ENCODE assay signal across 25 cellular contexts in genomic region chrX:70254063-70254400, GRCh38. TPM values are rescaled to one million over a fixed set of nuclear protein-coding genes. Genes with fewer than 3 reads are reported as not detected.
DNase-seq lines count a peak whose midpoint lies in the region; ATAC-seq lines count a peak whose summit lies in the region.
"Had no signal": no experiment of that assay in that cellular context is flagged by ENCODE, and none has a peak within 500 bp of the region (broad histone marks: within the 10 kb centered on the region; RNA-seq: fewer than 3 reads in every experiment).

No MANE protein-coding gene starts in this region.

- peaks cover 42% of the 10 kb centered on the region for H3K27me3 Mint-ChIP-seq in activated T-cell treated with anti-CD3 and anti-CD28 coated beads, Interleukin-2, amount 50 U/mL, for 72 hours (ENCODE audit: low read depth)
- no peaks in the 10 kb centered on the region for H3K27me3 Mint-ChIP-seq in activated naive CD8-positive, alpha-beta T cell treated with anti-CD3 and anti-CD28 coated beads, Interleukin-2, amount 50 U/mL, for 24 hours
- H3K27me3 Mint-ChIP-seq: activated B cell treated with CpG ODN at 0.5 μM for 24 hours, memory B cell, naive B cell had no signal

- no peaks in the 10 kb centered on the region for H3K27me3 ChIP-seq in effector memory CD4-positive, alpha-beta T cell (replicated peaks; ENCODE audit: control insufficient read depth, insufficient read depth, low read length, poor library complexity, severe bottlenecking)
- H3K27me3 ChIP-seq in H7 (ENCODE audit: control insufficient read depth, insufficient read depth, low read length): no peaks in the 10 kb centered on the region

- H3K27ac ChIP-seq in effector memory CD4-positive, alpha-beta T cell (ENCODE audit: insufficient read depth, low read length, poor library complexity, severe bottlenecking): no peak overlapping the region
- H3K27ac ChIP-seq: C4-2B, SK-N-MC had no signal

- no peaks in the 10 kb centered on the region for H3K4me1 ChIP-seq in effector memory CD4-positive, alpha-beta T cell (ENCODE audit: control insufficient read depth, insufficient read depth, low read length, poor library complexity, severe bottlenecking)

- peak; percentile 42 to 48 for ATAC-seq in activated T-cell treated with anti-CD3 and anti-CD28 coated beads, Interleukin-2, amount 50 U/mL, for 72 hours (replicated peaks in 1 of 2)
- ATAC-seq in activated naive CD8-positive, alpha-beta T cell treated with anti-CD3 and anti-CD28 coated beads, Interleukin-2, amount 50 U/mL, for 24 hours: peak; percentile 26

- H3K4me3 Mint-ChIP-seq in activated T-cell treated with anti-CD3 and anti-CD28 coated beads, Interleukin-2, amount 50 U/mL, for 72 hours: peak overlapping the region; percentile 38 to 78
- H3K4me3 Mint-ChIP-seq in activated naive CD8-positive, alpha-beta T cell treated with anti-CD3 and anti-CD28 coated beads, Interleukin-2, amount 50 U/mL, for 24 hours: no peak overlapping the region
- H3K4me3 Mint-ChIP-seq: activated B cell treated with CpG ODN at 0.5 μM for 24 hours, memory B cell, naive B cell had no signal

- no peaks in the 10 kb centered on the region for H3K36me3 ChIP-seq in effector memory CD4-positive, alpha-beta T cell (ENCODE audit: control insufficient read depth, insufficient read depth, low read length)
- H3K36me3 ChIP-seq in H7 (replicated peaks; ENCODE audit: control insufficient read depth, insufficient read depth, low read length): no peaks in the 10 kb centered on the region

- peaks cover 1 to 10% of the 10 kb centered on the region in 2 donors for H3K36me3 Mint-ChIP-seq in activated T-cell treated with anti-CD3 and anti-CD28 coated beads, Interleukin-2, amount 50 U/mL, for 72 hours (ENCODE audit: insufficient read depth in 2 of 2)
- H3K36me3 Mint-ChIP-seq in activated naive CD8-positive, alpha-beta T cell treated with anti-CD3 and anti-CD28 coated beads, Interleukin-2, amount 50 U/mL, for 24 hours (ENCODE audit: low read depth): peaks cover 4% of the 10 kb centered on the region

- peaks cover 19% of the 10 kb centered on the region for H3K4me1 Mint-ChIP-seq in activated T-cell treated with anti-CD3 and anti-CD28 coated beads, Interleukin-2, amount 50 U/mL, for 72 hours (ENCODE audit: low read depth)
- peaks cover 27% of the 10 kb centered on the region for H3K4me1 Mint-ChIP-seq in activated naive CD8-positive, alpha-beta T cell treated with anti-CD3 and anti-CD28 coated beads, Interleukin-2, amount 50 U/mL, for 24 hours
- H3K4me1 Mint-ChIP-seq: activated B cell treated with CpG ODN at 0.5 μM for 24 hours, memory B cell, naive B cell had no signal

- H3K4me3 ChIP-seq in effector memory CD4-positive, alpha-beta T cell (ENCODE audit: insufficient read depth, low read depth, low read length, poor library complexity, severe bottlenecking): no peak overlapping the region
- no peak overlapping the region for H3K4me3 ChIP-seq in H7 (ENCODE audit: insufficient read depth, low read depth, low read length)
- H3K4me3 ChIP-seq: SK-N-MC had no signal

- H3K9me3 ChIP-seq in effector memory CD4-positive, alpha-beta T cell (ENCODE audit: control insufficient read depth, low read length): no peaks in the 10 kb centered on the region

- peak overlapping the region; percentile 97 for H3K27ac Mint-ChIP-seq in activated T-cell treated with anti-CD3 and anti-CD28 coated beads, Interleukin-2, amount 50 U/mL, for 72 hours
- H3K27ac Mint-ChIP-seq in activated naive CD8-positive, alpha-beta T cell treated with anti-CD3 and anti-CD28 coated beads, Interleukin-2, amount 50 U/mL, for 24 hours: peak overlapping the region; percentile 88
- H3K27ac Mint-ChIP-seq: activated B cell treated with CpG ODN at 0.5 μM for 24 hours, memory B cell had no signal

- peaks cover 2 to 6% of the 10 kb centered on the region in 2 donors for H3K9me3 Mint-ChIP-seq in activated T-cell treated with anti-CD3 and anti-CD28 coated beads, Interleukin-2, amount 50 U/mL, for 72 hours
- H3K9me3 Mint-ChIP-seq in activated naive CD8-positive, alpha-beta T cell treated with anti-CD3 and anti-CD28 coated beads, Interleukin-2, amount 50 U/mL, for 24 hours: peaks cover 7% of the 10 kb centered on the region
- H3K9me3 Mint-ChIP-seq: activated B cell treated with CpG ODN at 0.5 μM for 24 hours, memory B cell, naive B cell had no signal

- DNase-seq in activated T-cell treated with anti-CD3 and anti-CD28 coated beads, Interleukin-2, amount 50 U/mL, for 72 hours: no peak
- DNase-seq in activated T-cell treated with anti-CD3 and anti-CD28 coated beads for 4 hours (no peak), LoVo (ENCODE audit: low spot score) (peak; percentile 9), renal cortical epithelial cell (ENCODE audit: low read depth) (peak; percentile 23), H7 (no peak)
- DNase-seq in activated naive CD8-positive, alpha-beta T cell treated with anti-CD3 and anti-CD28 coated beads, Interleukin-2, amount 50 U/mL, for 24 hours: no peak
- DNase-seq in stimulated activated CD4-positive, alpha-beta T cell treated with anti-CD3 and anti-CD28 coated beads, Interleukin-12 subunit alpha, Interleukin-12 subunit beta, amount 100 ng/mL, for 4 hours: no peak
- no peak for DNase-seq in effector memory CD4-positive, alpha-beta T cell
- DNase-seq: activated B cell treated with CpG ODN at 0.5 μM for 24 hours; activated effector memory CD4-positive, alpha-beta T cell treated with Interleukin-2 at 50 U/mL for 16 hours; anterior cingulate cortex; central memory CD4-positive, alpha-beta T cell; GDM1; naive B cell; NCI-H748 treated with DMSO at 0.1 percent for 48 hours; stimulated activated CD8-positive, alpha-beta memory T cell treated with anti-CD3 and anti-CD28 coated beads, Interleukin-4, amount 100 ng/mL, for 48 hours had no signal

RNA-seq across cellular contexts. Expression of gene P2RY4, which starts 6.0 kb away (rescaled TPM):
- total RNA-seq in activated T-cell treated with anti-CD3 and anti-CD28 coated beads, Interleukin-2, amount 50 U/mL, for 72 hours: under 1 TPM; 0.34 to 0.69 TPM
- total RNA-seq in renal cortical epithelial cell: 0.15 TPM in 1 of 2 replicates, not detected in the other
- not detected in 2 replicates for total RNA-seq in H7 (2014; rRNA removed; shearing (Covaris generic))
- total RNA-seq: activated B cell treated with CpG ODN at 0.5 μM for 24 hours, dermis microvascular lymphatic vessel endothelial cell, IMR-90, kidney epithelial cell, temporal lobe had no signal

RNA-seq across cellular contexts. Expression of gene ARR3, which starts 14.1 kb away (rescaled TPM):
- total RNA-seq in activated T-cell treated with anti-CD3 and anti-CD28 coated beads, Interleukin-2, amount 50 U/mL, for 72 hours: not detected
- total RNA-seq in renal cortical epithelial cell: not detected in 2 replicates
- not detected in 2 replicates for total RNA-seq in H7 (2014; rRNA removed; shearing (Covaris generic))
- total RNA-seq: activated B cell treated with CpG ODN at 0.5 μM for 24 hours; dermis microvascular lymphatic vessel endothelial cell; IMR-90; kidney epithelial cell; osteoblast; T-helper 2 cell treated with Interferon-gamma antibody and Interleukin-4, amounts not matched to agents 100 ng/mL and 5 ng/mL, for 36 hours; temporal lobe had no signal

RNA-seq across cellular contexts. Expression of gene AWAT1, which starts 19.6 kb away (rescaled TPM):
- total RNA-seq in activated T-cell treated with anti-CD3 and anti-CD28 coated beads, Interleukin-2, amount 50 U/mL, for 72 hours: not detected
- not detected in 2 replicates for total RNA-seq in renal cortical epithelial cell
- not detected in 2 replicates for total RNA-seq in H7 (2014; rRNA removed; shearing (Covaris generic))
- total RNA-seq: activated B cell treated with CpG ODN at 0.5 μM for 24 hours; dermis microvascular lymphatic vessel endothelial cell; IMR-90; kidney epithelial cell; osteoblast; T-helper 2 cell treated with Interferon-gamma antibody and Interleukin-4, amounts not matched to agents 100 ng/mL and 5 ng/mL, for 36 hours; temporal lobe had no signal

RNA-seq across cellular contexts. Expression of gene RAB41, which starts 27.9 kb away (rescaled TPM):
- not detected for total RNA-seq in activated T-cell treated with anti-CD3 and anti-CD28 coated beads, Interleukin-2, amount 50 U/mL, for 72 hours
- not detected in 2 replicates for total RNA-seq in renal cortical epithelial cell
- total RNA-seq in H7 (2014; rRNA removed; shearing (Covaris generic)): not detected in 2 replicates
- total RNA-seq: activated B cell treated with CpG ODN at 0.5 μM for 24 hours; dermis microvascular lymphatic vessel endothelial cell; IMR-90; kidney epithelial cell; osteoblast; T-helper 2 cell treated with Interferon-gamma antibody and Interleukin-4, amounts not matched to agents 100 ng/mL and 5 ng/mL, for 36 hours; temporal lobe had no signal

RNA-seq across cellular contexts. Expression of gene PDZD11, which starts 35.7 kb away (rescaled TPM):
- total RNA-seq in activated T-cell treated with anti-CD3 and anti-CD28 coated beads, Interleukin-2, amount 50 U/mL, for 72 hours: 10 to 100 TPM; 17.7 to 20.6 TPM
- total RNA-seq in renal cortical epithelial cell: 38.9 and 58.7 TPM in 2 replicates
- total RNA-seq in H7 (2014; rRNA removed; shearing (Covaris generic)): 35.0 and 37.5 TPM in 2 replicates

Comparison
In these comparisons a context has a peak if more than half of its experiments do, and no peak if none do; other contexts are left out.
1. DNase-seq: peak in LoVo (single experiment) and renal cortical epithelial cell (single experiment); none in activated T-cell treated with anti-CD3 and anti-CD28 coated beads, Interleukin-2, amount 50 U/mL, for 72 hours (0 of 2), activated T-cell treated with anti-CD3 and anti-CD28 coated beads for 4 hours (single experiment), activated naive CD8-positive, alpha-beta T cell treated with anti-CD3 and anti-CD28 coated beads, Interleukin-2, amount 50 U/mL, for 24 hours (single experiment), stimulated activated CD4-positive, alpha-beta T cell treated with anti-CD3 and anti-CD28 coated beads, Interleukin-12 subunit alpha, Interleukin-12 subunit beta, amount 100 ng/mL, for 4 hours (single experiment), effector memory CD4-positive, alpha-beta T cell (0 of 3) and H7 (single experiment).